Comparison of ENCODE assay signal across 8 cellular contexts in genomic region chr15:61051570-61052031, GRCh38.
A peak's percentile ranks its signal among the peaks of the same experiment; 100 is the strongest.
DNase-seq lines count a peak whose midpoint lies in the region; ATAC-seq and TF ChIP-seq lines count a peak whose summit lies in the region.

No MANE protein-coding gene starts in this region.

- H3K9me3 ChIP-seq in iPS DF 6.9 (ENCODE audit: control insufficient read depth, insufficient read depth, low read length), result no peaks in the 10 kb centered on the region
- no peaks in the 10 kb centered on the region for H3K9me3 ChIP-seq in stomach

- peak in 4 of 7 experiments; percentile 27 to 33 (median 30) for TF ChIP-seq CTCF in stomach (IDR thresholded peaks at IDR 0.05)

- H3K27ac ChIP-seq in iPS DF 6.9 (ENCODE audit: low read length) (no peak overlapping the region), stomach (no peak overlapping the region)

- no peaks in the 10 kb centered on the region for H3K36me3 ChIP-seq in iPS DF 6.9 (ENCODE audit: control insufficient read depth, insufficient read depth, low read length)
- no peaks in the 10 kb centered on the region for H3K36me3 ChIP-seq in stomach

- no peak overlapping the region for H3K4me3 ChIP-seq in iPS DF 6.9 (ENCODE audit: low read length)
- no peak overlapping the region for H3K4me3 ChIP-seq in stomach

- no peak for TF ChIP-seq POLR2A in stomach (IDR thresholded peaks at IDR 0.05)

- no peak for TF ChIP-seq EP300 in stomach (IDR thresholded peaks at IDR 0.05)

- intact Hi-C loops in stomach (cut with DNase I; ENCODE audit: low total_unique reads), result no loop called here

- ATAC-seq in GM18519 (IDR thresholded peaks at IDR 0.05; ENCODE audit: low FRiP score, unreplicated experiment), result no peak

- H3K4me1 ChIP-seq in iPS DF 6.9 (ENCODE audit: control insufficient read depth, insufficient read depth, low read length) (0 out of 2 replicates have a peak, but pooled peaks cover 1% of the 10 kb centered on the region), stomach (peaks cover 6 to 19% (median 7%) of the 10 kb centered on the region in 4 donors)

- DNase-seq in A172 (ENCODE audit: low spot score) (peak; percentile 20), HPDE6-E6E7 (ENCODE audit: extremely low spot score) (peak; percentile 28), anterior cingulate cortex (lab: John Stamatoyannopoulos, UW) (peak in 47 of 58 donors; percentile 3 to 78 (median 26)), iPS DF 6.9 (ENCODE audit: low read depth, low spot score) (peak; percentile 13), stomach (no peak), activated gamma-delta T cell treated with Interleukin-2 at 50 U/mL for 16 hours (no peak), NOMO-1 treated with dmso at 0.1 percent for 144 hours (lab: John Stamatoyannopoulos, UW; ENCODE audit: unreplicated experiment) (no peak)

- WGBS in iPS DF 6.9 (ENCODE audit: insufficient coverage, insufficient read length), result no CpG with 5 or more reads among the region's 4 CpGs
- WGBS in stomach, 5 donors, result 42 to 60% (median 52%) methylated on average over 4 of the region's 4 CpGs

- H3K27me3 ChIP-seq in iPS DF 6.9 (ENCODE audit: control insufficient read depth, insufficient read depth, low read length) (no peaks in the 10 kb centered on the region), stomach (no peaks in the 10 kb centered on the region)

Comparison
In these comparisons a context has a peak if more than half of its experiments do, and no peak if none do; other contexts are left out.
1. DNase-seq: peak in A172 (single experiment), HPDE6-E6E7 (single experiment), anterior cingulate cortex (47 of 58) and iPS DF 6.9 (single experiment); none in stomach (single experiment), activated gamma-delta T cell treated with Interleukin-2 at 50 U/mL for 16 hours (single experiment) and NOMO-1 treated with dmso at 0.1 percent for 144 hours (single experiment).